8 cellular contexts compared by ENCODE assay signal in genomic region chr4:121696140-121696640, GRCh38.
DNase-seq lines count a peak whose midpoint lies in the region; ATAC-seq, FAIRE-seq and TF ChIP-seq lines count a peak whose summit lies in the region.

No MANE protein-coding gene starts in this region.

- in situ Hi-C loops in astrocyte of the cerebellum (cut with HindIII; ENCODE audit: low sequenced_read_pairs): no loop called here

- peak; percentile 9 for FAIRE-seq in HTR-8/SVneo (lab: Jason Lieb, UNC)

- H3K4me3 ChIP-seq in astrocyte of the cerebellum (ENCODE audit: low read depth, low read length) (peak overlapping the region; percentile 97), retinal pigment epithelial cell (ENCODE audit: low read length) (peak overlapping the region; percentile 77)

- peak; percentile 18 for ATAC-seq in GM19324 (IDR thresholded peaks at IDR 0.05; ENCODE audit: low FRiP score, unreplicated experiment)

- DNase-seq in AG08396 (ENCODE audit: low spot score) (peak; percentile 62), HTR-8/SVneo (ENCODE audit: insufficient read length, low spot score) (peak; percentile 22), T-helper 22 cell (ENCODE audit: low read depth) (peak; percentile 38), astrocyte of the cerebellum (ENCODE audit: low read depth) (peak; percentile 34), hypothalamus (lab: John Stamatoyannopoulos, UW) (peak; percentile 2 to 76 (median 52)), retinal pigment epithelial cell (ENCODE audit: low read depth) (no peak), NCI-H510A (lab: John Stamatoyannopoulos, UW) (no peak)

- TF ChIP-seq CTCF in astrocyte of the cerebellum (IDR thresholded peaks at IDR 0.05; ENCODE audit: low read depth, low read length, missing control alignments) (peak; percentile 11), retinal pigment epithelial cell (conservative IDR thresholded peaks at IDR 0.05; ENCODE audit: low read depth, low read length) (no peak)

Comparison
In these comparisons a context has a peak if more than half of its experiments do, and no peak if none do; other contexts are left out.
1. DNase-seq: peak in AG08396 (single experiment), HTR-8/SVneo (single experiment), T-helper 22 cell (single experiment), astrocyte of the cerebellum (single experiment) and hypothalamus (51 of 51); none in retinal pigment epithelial cell (single experiment) and NCI-H510A (single experiment).